19 cellular contexts compared by ENCODE assay signal in the genomic region with DNA sequence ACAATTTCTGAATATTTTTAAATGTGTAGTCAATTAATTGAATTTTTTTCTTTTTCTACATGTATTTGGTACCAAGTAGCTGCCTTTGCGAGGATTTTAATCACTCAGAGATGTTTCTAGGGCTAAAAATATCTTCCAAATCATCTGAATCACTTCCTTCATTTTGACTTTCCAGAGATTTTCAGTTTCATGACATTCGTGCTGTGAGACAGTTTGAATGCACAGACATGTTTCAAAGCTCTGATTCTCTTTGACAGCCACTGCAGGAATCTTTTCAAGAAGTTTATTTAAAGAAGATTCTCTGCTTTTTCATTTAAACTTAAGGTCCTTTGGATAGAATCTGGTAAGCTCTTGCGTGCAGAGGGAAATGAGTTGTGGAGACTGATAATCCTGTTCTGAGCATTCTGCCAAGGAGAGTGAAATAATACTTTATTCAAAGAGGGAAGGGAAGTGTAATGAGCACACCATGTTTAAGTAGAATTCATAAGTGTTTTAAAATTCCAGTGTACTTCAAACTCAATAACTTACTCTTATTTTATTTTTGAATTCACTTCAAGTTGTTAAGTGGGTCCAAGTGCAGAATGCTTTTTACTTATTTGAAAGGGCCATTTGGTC. TPM values are rescaled to one million over a fixed set of nuclear protein-coding genes. Genes with fewer than 3 reads are reported as not detected.
A peak's percentile ranks its signal among the peaks of the same experiment; 100 is the strongest.
DNase-seq lines count a peak whose midpoint lies in the region; ATAC-seq and TF ChIP-seq lines count a peak whose summit lies in the region.
"Had no signal": no experiment of that assay in that cellular context is flagged by ENCODE, and none has a peak within 500 bp of the region (broad histone marks: within the 10 kb centered on the region; RNA-seq: fewer than 3 reads in every experiment).

No MANE protein-coding gene starts in this region.

- CTCF ChIA-PET in PC-3 (lab: Charles Lee) = no interaction called here

- peak overlapping the region in 4 of 5 experiments; percentile 19 to 60 (median 38) for H3K27ac Mint-ChIP-seq in brain
- H3K27ac Mint-ChIP-seq in neural progenitor cell = peak overlapping the region; percentile 28
- H3K27ac Mint-ChIP-seq: activated CD4-positive, alpha-beta memory T cell treated with anti-CD3 and anti-CD28 coated beads for 36 hours; activated T-cell treated with anti-CD3 and anti-CD28 coated beads, Interleukin-2, amount 50 U/mL, for 72 hours; stimulated activated effector memory CD8-positive, alpha-beta T cell treated with anti-CD3 and anti-CD28 coated beads, Interleukin-12 subunit alpha, Interleukin-12 subunit beta, amount 100 ng/mL, for 72 hours had no signal

- H3K27me3 Mint-ChIP-seq in brain (no peaks in the 10 kb centered on the region), neural progenitor cell (ENCODE audit: insufficient read depth, low read depth) (no peaks in the 10 kb centered on the region)

- intact Hi-C loops in PC-3 (cut with micrococcal nuclease) = no loop called here

- peaks cover 14% of the 10 kb centered on the region for H3K4me1 Mint-ChIP-seq in brain
- peaks cover 8% of the 10 kb centered on the region for H3K4me1 Mint-ChIP-seq in neural progenitor cell
- H3K4me1 Mint-ChIP-seq: stimulated activated effector memory CD8-positive, alpha-beta T cell treated with anti-CD3 and anti-CD28 coated beads, Interleukin-12 subunit alpha, Interleukin-12 subunit beta, amount 100 ng/mL, for 72 hours had no signal

- H2AFZ ChIP-seq in neural progenitor cell (replicated peaks) (no peak overlapping the region), PC-3 (ENCODE audit: low read length) (no peak overlapping the region)

- POLR2A ChIA-PET in PC-3 (lab: Charles Lee; ENCODE audit: unreplicated experiment) = no interaction called here

- H3K79me2 ChIP-seq in neural progenitor cell (ENCODE audit: low read depth) (no peaks in the 10 kb centered on the region), PC-3 (ENCODE audit: low read length) (no peaks in the 10 kb centered on the region)

- no peaks in the 10 kb centered on the region for H3K9me3 ChIP-seq in MG63
- no peaks in the 10 kb centered on the region for H3K9me3 ChIP-seq in neural progenitor cell (ENCODE audit: low read depth)
- no peaks in the 10 kb centered on the region for H3K9me3 ChIP-seq in PC-3 (ENCODE audit: low read length)
- H3K9me3 ChIP-seq: Caco-2, ovary, SJCRH30 had no signal

- H3K9ac ChIP-seq in neural progenitor cell = no peak overlapping the region
- no peak overlapping the region for H3K9ac ChIP-seq in PC-3 (ENCODE audit: low read length)

- H3K36me3 Mint-ChIP-seq in brain (peaks cover 21% of the 10 kb centered on the region), neural progenitor cell (peaks cover 2% of the 10 kb centered on the region)
- H3K36me3 Mint-ChIP-seq: activated CD4-positive, alpha-beta memory T cell treated with anti-CD3 and anti-CD28 coated beads for 36 hours; stimulated activated effector memory CD8-positive, alpha-beta T cell treated with anti-CD3 and anti-CD28 coated beads, Interleukin-12 subunit alpha, Interleukin-12 subunit beta, amount 100 ng/mL, for 72 hours had no signal

- H3K4me3 Mint-ChIP-seq in brain (peak overlapping the region in 1 of 5 experiments; percentile 6), neural progenitor cell (no peak overlapping the region)
- H3K4me3 Mint-ChIP-seq: activated CD4-positive, alpha-beta memory T cell treated with anti-CD3 and anti-CD28 coated beads for 36 hours; activated T-cell treated with anti-CD3 and anti-CD28 coated beads, Interleukin-2, amount 50 U/mL, for 72 hours; stimulated activated effector memory CD8-positive, alpha-beta T cell treated with anti-CD3 and anti-CD28 coated beads, Interleukin-12 subunit alpha, Interleukin-12 subunit beta, amount 100 ng/mL, for 72 hours had no signal

- no peak overlapping the region for H3K4me2 ChIP-seq in neural progenitor cell
- H3K4me2 ChIP-seq in PC-3 (ENCODE audit: low read length) = no peak overlapping the region

- H3K36me3 ChIP-seq in MG63 (peaks cover 22% of the 10 kb centered on the region), neural progenitor cell (no peaks in the 10 kb centered on the region), PC-3 (ENCODE audit: low read depth, low read length) (no peaks in the 10 kb centered on the region)
- H3K36me3 ChIP-seq: ovary had no signal

- H3K9me3 Mint-ChIP-seq in brain = peaks cover 0 to 5% (median 0%) of the 10 kb centered on the region in 5 experiments
- peaks cover 6% of the 10 kb centered on the region for H3K9me3 Mint-ChIP-seq in neural progenitor cell

- no peak for TF ChIP-seq CTCF in AG09319 (IDR thresholded peaks at IDR 0.05; ENCODE audit: low read depth, low read length)
- no peak for TF ChIP-seq CTCF in brain (conservative IDR thresholded peaks at IDR 0.05)
- no peak for TF ChIP-seq CTCF in neural progenitor cell (IDR thresholded peaks at IDR 0.05)
- no peak for TF ChIP-seq CTCF in PC-3 (conservative IDR thresholded peaks at IDR 0.05; ENCODE audit: low read depth, low read length)

- H3K4me3 ChIP-seq in MG63 = peak overlapping the region; percentile 5
- no peak overlapping the region for H3K4me3 ChIP-seq in neural progenitor cell
- H3K4me3 ChIP-seq in PC-3 (ENCODE audit: low read length) = no peak overlapping the region
- H3K4me3 ChIP-seq: ovary, SJCRH30 had no signal

- H3K27ac ChIP-seq in neural progenitor cell = no peak overlapping the region
- no peak overlapping the region for H3K27ac ChIP-seq in PC-3 (ENCODE audit: low read length)
- H3K27ac ChIP-seq: SJCRH30 had no signal

- H4K20me1 ChIP-seq in neural progenitor cell (ENCODE audit: low read depth) (no peaks in the 10 kb centered on the region), PC-3 (ENCODE audit: low read length) (no peaks in the 10 kb centered on the region)

- no peaks in the 10 kb centered on the region for H3K4me1 ChIP-seq in neural progenitor cell
- H3K4me1 ChIP-seq in PC-3 (ENCODE audit: insufficient read depth, low read length) = no peaks in the 10 kb centered on the region
- H3K4me1 ChIP-seq: Caco-2, SJCRH30 had no signal

- H3K9me2 ChIP-seq in PC-3 (replicated peaks; ENCODE audit: low read length) = no peaks in the 10 kb centered on the region

- BruUV-seq in PC-3 (replicated peaks; lab: Mats Ljungman, UMichigan) = no TSS peak

- H3F3A ChIP-seq in neural progenitor cell (ENCODE audit: low read depth) (no peaks in the 10 kb centered on the region), PC-3 (ENCODE audit: low read length, unreplicated experiment) (no peaks in the 10 kb centered on the region)

- H3K27me3 ChIP-seq in MG63 (no peaks in the 10 kb centered on the region), neural progenitor cell (no peaks in the 10 kb centered on the region), PC-3 (ENCODE audit: low read length) (peaks cover 10% of the 10 kb centered on the region)
- H3K27me3 ChIP-seq: heart left ventricle, ovary, SJCRH30 had no signal

- peak; percentile 20 for DNase-seq in AG09319 (ENCODE audit: extremely low read depth, low read depth)
- no peak for DNase-seq in MG63
- DNase-seq in neural progenitor cell (ENCODE audit: low spot score) = no peak
- no peak for DNase-seq in cerebellar nuclear complex (lab: John Stamatoyannopoulos, UW)
- DNase-seq in PC-3 = no peak
- no peak for DNase-seq in stimulated activated naive CD4-positive, alpha-beta T cell treated with Interleukin-2 at 50 U/mL for 16 hours (lab: John Stamatoyannopoulos, UW)
- no peak for DNase-seq in activated CD4-positive, alpha-beta T cell treated with anti-CD3 and anti-CD28 coated beads for 1 hour
- DNase-seq: activated CD4-positive, alpha-beta memory T cell treated with anti-CD3 and anti-CD28 coated beads for 36 hours; activated T-cell treated with anti-CD3 and anti-CD28 coated beads, Interleukin-2, amount 50 U/mL, for 72 hours; Caco-2; GF-D8; NCI-H1694; NCI-H446 treated with DMSO at 0.1 percent for 48 hours; SJCRH30; small intestine had no signal

- ATAC-seq in PC-3 = no peak
- ATAC-seq: activated T-cell treated with anti-CD3 and anti-CD28 coated beads, Interleukin-2, amount 50 U/mL, for 72 hours; stimulated activated effector memory CD8-positive, alpha-beta T cell treated with anti-CD3 and anti-CD28 coated beads, Interleukin-12 subunit alpha, Interleukin-12 subunit beta, amount 100 ng/mL, for 72 hours had no signal

RNA-seq across cellular contexts. Expression of gene CYBRD1, which starts 9.7 kb away (rescaled TPM):
- total RNA-seq in MG63 (2014; rRNA removed; shearing (Covaris generic); ENCODE audit: low replicate concordance) = 56.3 and 58.5 TPM in 2 replicates
- polyA plus RNA-seq in brain (ENCODE audit: insufficient read depth, low read depth, low replicate concordance) = 8.0 TPM
- total RNA-seq in neural progenitor cell (ENCODE audit: low replicate concordance) (5.8 and 11.1 TPM in 2 replicates), PC-3 (2014; rRNA removed) (0.87 and 1.7 TPM in 2 replicates)
